In genomic region chr1:226682841-226683800, GRCh38 we compare ENCODE assay signal across 1 cellular context.
TF ChIP-seq lines count a peak whose summit lies in the region.

No MANE protein-coding gene starts in this region.

TF ChIP-seq in HEK293, 187 proteins besides CTCF, POLR2A, EP300 and RAD21 (continued from another document):
- TF ChIP-seq, protein P1, sequence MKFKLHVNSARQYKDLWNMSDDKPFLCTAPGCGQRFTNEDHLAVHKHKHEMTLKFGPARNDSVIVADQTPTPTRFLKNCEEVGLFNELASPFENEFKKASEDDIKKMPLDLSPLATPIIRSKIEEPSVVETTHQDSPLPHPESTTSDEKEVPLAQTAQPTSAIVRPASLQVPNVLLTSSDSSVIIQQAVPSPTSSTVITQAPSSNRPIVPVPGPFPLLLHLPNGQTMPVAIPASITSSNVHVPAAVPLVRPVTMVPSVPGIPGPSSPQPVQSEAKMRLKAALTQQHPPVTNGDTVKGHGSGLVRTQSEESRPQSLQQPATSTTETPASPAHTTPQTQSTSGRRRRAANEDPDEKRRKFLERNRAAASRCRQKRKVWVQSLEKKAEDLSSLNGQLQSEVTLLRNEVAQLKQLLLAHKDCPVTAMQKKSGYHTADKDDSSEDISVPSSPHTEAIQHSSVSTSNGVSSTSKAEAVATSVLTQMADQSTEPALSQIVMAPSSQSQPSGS (tag by site-specific recombination; IDR thresholded peaks at IDR 0.05; ENCODE audit: low read depth) = no peak
- TF ChIP-seq SCRT2 (tag by site-specific recombination; IDR thresholded peaks at IDR 0.05) (peak; percentile 56), ZNF341 (tag by site-specific recombination; IDR thresholded peaks at IDR 0.05; ENCODE audit: low read depth) (no peak), ZBTB1 (tag by site-specific recombination; IDR thresholded peaks at IDR 0.05) (no peak), ZNF549 (tag by site-specific recombination; IDR thresholded peaks at IDR 0.05) (no peak), ZFHX2 (tag by site-specific recombination; conservative IDR thresholded peaks at IDR 0.05) (peak; percentile 22; the same call in 1 of the 2 replicates), ZBTB26 (tag by site-specific recombination; optimal IDR thresholded peaks at IDR 0.05) (no peak), ZNF274 (IDR thresholded peaks at IDR 0.05; ENCODE audit: low read length) (no peak), ZNF274 (tag by site-specific recombination; IDR thresholded peaks at IDR 0.05; ENCODE audit: borderline replicate concordance) (no peak)
TF ChIP-seq in HEK293: peak in this region for 2.
